Comparison of ENCODE assay signal across 22 cellular contexts in genomic region chr18:10604178-10604577, GRCh38.
"Had no signal": no experiment of that assay in that cellular context is flagged by ENCODE, and none has a peak within 500 bp of the region (broad histone marks: within the 10 kb centered on the region; RNA-seq: fewer than 3 reads in every experiment).

No MANE protein-coding gene starts in this region.

- H3K4me1 Mint-ChIP-seq: activated naive CD4-positive, alpha-beta T cell treated with anti-CD3 and anti-CD28 coated beads, Interleukin-2, amount 10 ng/mL, durations not matched to agents 7 days and 5 days had no signal

- H3K27ac Mint-ChIP-seq: activated CD4-positive, alpha-beta memory T cell treated with anti-CD3 and anti-CD28 coated beads for 36 hours; activated naive CD4-positive, alpha-beta T cell treated with anti-CD3 and anti-CD28 coated beads, Interleukin-2, amount 10 ng/mL, durations not matched to agents 7 days and 5 days had no signal

- H3K36me3 Mint-ChIP-seq: activated CD4-positive, alpha-beta memory T cell treated with anti-CD3 and anti-CD28 coated beads for 36 hours; activated naive CD4-positive, alpha-beta T cell treated with anti-CD3 and anti-CD28 coated beads, Interleukin-2, amount 10 ng/mL, durations not matched to agents 7 days and 5 days had no signal

- H3K36me3 ChIP-seq: colonic mucosa, esophagus squamous epithelium, gastrocnemius medialis, uterus had no signal

- H3K27me3 Mint-ChIP-seq: activated CD4-positive, alpha-beta memory T cell treated with anti-CD3 and anti-CD28 coated beads for 36 hours; activated naive CD4-positive, alpha-beta T cell treated with anti-CD3 and anti-CD28 coated beads, Interleukin-2, amount 10 ng/mL, durations not matched to agents 7 days and 5 days had no signal

- FAIRE-seq: bronchial epithelial cell, islet of Langerhans, small intestine had no signal

- H3K27me3 ChIP-seq: colonic mucosa, dorsolateral prefrontal cortex, esophagus squamous epithelium, gastrocnemius medialis, testis, uterus had no signal

- H3K4me1 ChIP-seq: colonic mucosa, esophagus squamous epithelium, gastrocnemius medialis, testis, uterus had no signal

- DNase-seq: activated CD4-positive, alpha-beta memory T cell treated with anti-CD3 and anti-CD28 coated beads for 36 hours; activated CD4-positive, alpha-beta T cell treated with anti-CD3 and anti-CD28 coated beads for 48 hours; activated effector memory CD4-positive, alpha-beta T cell treated with anti-CD3 and anti-CD28 coated beads, Interleukin-2, amount 50 U/mL, for 16 hours; activated naive CD4-positive, alpha-beta T cell treated with anti-CD3 and anti-CD28 coated beads, Interleukin-2, amount 10 ng/mL, durations not matched to agents 7 days and 5 days; activated T-cell treated with anti-CD3 and anti-CD28 coated beads for 4 hours; amygdala; colonic mucosa; dorsolateral prefrontal cortex; esophagus squamous epithelium; gastrocnemius medialis; head of caudate nucleus; left ventricle myocardium superior; nucleus accumbens; small intestine; stimulated activated CD4-positive, alpha-beta T cell treated with anti-CD3 and anti-CD28 coated beads, Interleukin-2, amount 100 ng/mL, for 24 hours; stimulated activated naive CD4-positive, alpha-beta T cell; testis; trophoblast cell; uterus had no signal

- H3K9me3 ChIP-seq: colonic mucosa, esophagus squamous epithelium, gastrocnemius medialis, testis, uterus had no signal

- H3K4me3 ChIP-seq: colonic mucosa, dorsolateral prefrontal cortex, esophagus squamous epithelium, gastrocnemius medialis, testis, uterus had no signal

- H3K4me3 Mint-ChIP-seq: activated CD4-positive, alpha-beta memory T cell treated with anti-CD3 and anti-CD28 coated beads for 36 hours; activated naive CD4-positive, alpha-beta T cell treated with anti-CD3 and anti-CD28 coated beads, Interleukin-2, amount 10 ng/mL, durations not matched to agents 7 days and 5 days had no signal

- H3K27ac ChIP-seq: colonic mucosa, dorsolateral prefrontal cortex, esophagus squamous epithelium, gastrocnemius medialis, testis, uterus had no signal

- ATAC-seq: gastrocnemius medialis, left ventricle myocardium superior, sciatic nerve had no signal
